Comparison of ENCODE assay signal across 13 cellular contexts in the genomic region with DNA sequence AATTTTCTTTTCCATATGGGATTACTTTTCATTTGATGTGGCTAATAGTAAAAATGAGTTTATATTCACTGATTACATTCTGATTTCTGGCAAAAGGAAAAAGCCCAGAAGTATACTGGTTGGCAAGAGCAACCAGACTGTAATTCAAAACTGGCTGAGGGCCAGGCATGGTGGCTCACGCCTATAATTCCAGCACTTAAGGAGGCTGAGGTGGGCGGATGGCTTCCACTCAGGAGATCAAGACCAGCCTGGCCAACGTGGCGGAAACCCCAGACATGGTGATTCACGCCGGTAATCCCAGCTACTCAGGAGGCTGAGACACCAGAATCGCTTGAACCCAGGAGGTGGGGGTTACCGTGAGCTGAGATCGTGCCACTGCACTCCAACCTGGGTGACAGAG.
DNase-seq lines count a peak whose midpoint lies in the region; ATAC-seq and TF ChIP-seq lines count a peak whose summit lies in the region.
"Had no signal": no experiment of that assay in that cellular context is flagged by ENCODE, and none has a peak within 500 bp of the region (broad histone marks: within the 10 kb centered on the region; RNA-seq: fewer than 3 reads in every experiment).

No MANE protein-coding gene starts in this region.

- H3K4me3 ChIP-seq in astrocyte of the spinal cord (ENCODE audit: low read depth, low read length): no peak overlapping the region

- in situ Hi-C loops in astrocyte of the spinal cord (cut with HindIII; ENCODE audit: low sequenced_read_pairs): no loop called here

- no peak for ATAC-seq in HG02981 (IDR thresholded peaks at IDR 0.05; ENCODE audit: unreplicated experiment)
- ATAC-seq: natural killer cell treated with Interleukin-12 subunit alpha and Interleukin-12 subunit beta and Interleukin-15 and Interleukin-18, amount 100 ng/mL, for 72 hours; sciatic nerve; stimulated activated naive CD8-positive, alpha-beta T cell treated with anti-CD3 and anti-CD28 coated beads, Interleukin-15, amount 100 ng/mL, for 72 hours had no signal

- TF ChIP-seq CTCF in astrocyte of the spinal cord (IDR thresholded peaks at IDR 0.05; ENCODE audit: low read depth, low read length): no peak

- DNase-seq in COR-L47 (lab: John Stamatoyannopoulos, UW) (peak; percentile 22), NCI-H1092 (lab: John Stamatoyannopoulos, UW) (peak; percentile 15), astrocyte of the spinal cord (ENCODE audit: low read depth, low spot score) (peak; percentile 86), kidney tubule cell (ENCODE audit: low spot score) (peak; percentile 64), DMS153 (lab: John Stamatoyannopoulos, UW) (no peak), NCI-H187 treated with DMSO at 0.1 percent for 48 hours (lab: John Stamatoyannopoulos, UW) (no peak)
- no peak for DNase-seq in activated T-cell treated with anti-CD3 and anti-CD28 coated beads, Interleukin-2, amount 50 U/mL, for 48 hours
- DNase-seq: activated naive CD4-positive, alpha-beta T cell treated with anti-CD3 and anti-CD28 coated beads, Interleukin-2, amount 50 U/mL, for 16 hours; left cardiac atrium; stimulated activated naive CD8-positive, alpha-beta T cell treated with anti-CD3 and anti-CD28 coated beads, Interleukin-15, amount 100 ng/mL, for 72 hours had no signal

Comparison
In these comparisons a context has a peak if more than half of its experiments do, and no peak if none do; other contexts are left out.
1. DNase-seq: peak in COR-L47 (single experiment), NCI-H1092 (single experiment), astrocyte of the spinal cord (single experiment) and kidney tubule cell (single experiment); none in DMS153 (single experiment), activated T-cell treated with anti-CD3 and anti-CD28 coated beads, Interleukin-2, amount 50 U/mL, for 48 hours (0 of 2) and NCI-H187 treated with DMSO at 0.1 percent for 48 hours (single experiment).